1 cellular context compared by ENCODE assay signal in the genomic region with DNA sequence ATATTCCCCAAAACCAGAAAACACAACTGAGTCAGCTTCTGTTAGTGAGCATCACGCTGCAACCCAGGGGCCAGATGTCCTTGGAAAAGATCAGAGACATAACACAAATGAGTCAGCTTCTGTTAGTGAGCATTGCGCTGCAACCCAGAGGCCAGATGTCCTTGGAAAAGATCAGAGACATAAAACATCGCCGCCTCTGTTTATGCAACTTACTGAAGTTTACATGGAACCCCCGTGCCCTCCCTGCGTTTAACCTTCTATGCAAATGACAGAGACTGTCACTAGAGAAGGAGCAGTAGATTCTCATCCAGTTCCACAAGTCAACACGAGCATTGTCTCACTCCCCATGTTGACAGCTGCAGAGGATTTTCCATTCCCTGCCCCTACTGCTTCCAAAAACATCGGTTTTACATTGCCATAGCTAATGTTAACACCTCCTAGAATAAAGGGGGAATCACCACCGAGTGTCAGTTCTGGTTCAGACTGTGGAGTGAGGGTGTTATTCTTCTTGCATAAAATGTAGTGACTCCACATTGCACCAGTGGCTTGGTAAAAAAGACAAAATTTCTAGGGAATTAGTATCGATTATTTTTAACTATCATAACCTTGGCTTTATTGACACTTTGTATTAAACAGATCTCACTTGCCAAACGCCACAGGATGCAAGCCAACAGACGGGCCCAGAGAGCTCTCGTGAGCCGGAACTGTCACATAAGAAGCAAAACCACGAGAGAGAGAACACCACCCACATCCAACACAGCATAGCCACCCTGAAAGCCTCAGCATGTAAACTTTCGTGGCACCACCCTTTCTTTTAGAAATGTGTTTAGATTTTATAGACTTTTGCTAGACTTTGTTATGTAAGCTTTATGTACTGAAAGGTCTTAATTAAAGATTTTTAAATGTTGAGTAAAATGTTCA.
TF ChIP-seq lines count a peak whose summit lies in the region.

No MANE protein-coding gene starts in this region.

TF ChIP-seq in HepG2, 621 proteins besides CTCF, POLR2A, EP300 and RAD21 (continued from another document and continues in another):
- TF ChIP-seq RFX5 (IDR thresholded peaks at IDR 0.05; ENCODE audit: low read depth, low read length) (no peak), AGO1 (IDR thresholded peaks at IDR 0.05; ENCODE audit: low read depth, low read length, poor library complexity, severe bottlenecking) (no peak), ZNF124 (CRISPR knock-in tag; IDR thresholded peaks at IDR 0.05) (peak; percentile 64; the same call in 1 of the 2 replicates), ETV6 (CRISPR knock-in tag; conservative IDR thresholded peaks at IDR 0.05) (no peak), NR1H2 (CRISPR knock-in tag; IDR thresholded peaks at IDR 0.05; ENCODE audit: borderline replicate concordance, low read depth) (no peak), ZBTB7A (CRISPR knock-in tag; IDR thresholded peaks at IDR 0.05) (peak; percentile 74; the same call in 1 of the 2 replicates), STAT5B (CRISPR knock-in tag; IDR thresholded peaks at IDR 0.05) (no peak), GFI1 (CRISPR knock-in tag; IDR thresholded peaks at IDR 0.05; ENCODE audit: borderline replicate concordance) (peak; percentile 76; the same call in 1 of the 2 replicates), GPN1 (CRISPR knock-in tag; IDR thresholded peaks at IDR 0.05; ENCODE audit: borderline replicate concordance) (no peak), HDAC1 (CRISPR knock-in tag; IDR thresholded peaks at IDR 0.05) (peak; percentile 86), SMAD3 (CRISPR knock-in tag; IDR thresholded peaks at IDR 0.05) (peak; percentile 93), ATRX (CRISPR knock-in tag; IDR thresholded peaks at IDR 0.05; ENCODE audit: borderline replicate concordance) (no peak), HCFC1 (IDR thresholded peaks at IDR 0.05; ENCODE audit: low read depth, low read length) (no peak), MEIS1 (CRISPR knock-in tag; IDR thresholded peaks at IDR 0.05; ENCODE audit: borderline replicate concordance) (peak; percentile 94), ZNF138 (CRISPR knock-in tag; IDR thresholded peaks at IDR 0.05; ENCODE audit: low read depth) (0 out of 2 replicates have a peak, but pooled peaks have one; percentile 40), FOXO1 (CRISPR knock-in tag; IDR thresholded peaks at IDR 0.05) (peak; percentile 99), ZNF446 (CRISPR knock-in tag; IDR thresholded peaks at IDR 0.05) (no peak), ZNF33B (CRISPR knock-in tag; IDR thresholded peaks at IDR 0.05) (no peak), HNRNPL (IDR thresholded peaks at IDR 0.05; ENCODE audit: low read depth, low read length) (no peak), MTA3 (CRISPR knock-in tag; IDR thresholded peaks at IDR 0.05) (no peak), CAMTA2 (CRISPR knock-in tag; IDR thresholded peaks at IDR 0.05; ENCODE audit: borderline replicate concordance) (no peak), ZNF629 (CRISPR knock-in tag; conservative IDR thresholded peaks at IDR 0.05) (peak; percentile 45; the same call in 1 of the 2 replicates), NR2C2 (CRISPR knock-in tag; IDR thresholded peaks at IDR 0.05; ENCODE audit: borderline replicate concordance) (peak; percentile 75; the same call in 1 of the 2 replicates), REXO4 (CRISPR knock-in tag; IDR thresholded peaks at IDR 0.05; ENCODE audit: borderline replicate concordance) (no peak), ZNF724P (CRISPR knock-in tag; IDR thresholded peaks at IDR 0.05; ENCODE audit: borderline replicate concordance) (peak; percentile 80; the same call in 1 of the 2 replicates), NFE2L2 (IDR thresholded peaks at IDR 0.05; ENCODE audit: low read length) (peak; percentile 47; the same call in 1 of the 2 replicates), FOXJ3 (CRISPR knock-in tag; IDR thresholded peaks at IDR 0.05; ENCODE audit: borderline replicate concordance) (peak; percentile 98), ZNF570 (CRISPR knock-in tag; IDR thresholded peaks at IDR 0.05; ENCODE audit: borderline replicate concordance) (no peak), GATAD1 (CRISPR knock-in tag; IDR thresholded peaks at IDR 0.05) (peak; percentile 65)
- TF ChIP-seq, protein P1, sequence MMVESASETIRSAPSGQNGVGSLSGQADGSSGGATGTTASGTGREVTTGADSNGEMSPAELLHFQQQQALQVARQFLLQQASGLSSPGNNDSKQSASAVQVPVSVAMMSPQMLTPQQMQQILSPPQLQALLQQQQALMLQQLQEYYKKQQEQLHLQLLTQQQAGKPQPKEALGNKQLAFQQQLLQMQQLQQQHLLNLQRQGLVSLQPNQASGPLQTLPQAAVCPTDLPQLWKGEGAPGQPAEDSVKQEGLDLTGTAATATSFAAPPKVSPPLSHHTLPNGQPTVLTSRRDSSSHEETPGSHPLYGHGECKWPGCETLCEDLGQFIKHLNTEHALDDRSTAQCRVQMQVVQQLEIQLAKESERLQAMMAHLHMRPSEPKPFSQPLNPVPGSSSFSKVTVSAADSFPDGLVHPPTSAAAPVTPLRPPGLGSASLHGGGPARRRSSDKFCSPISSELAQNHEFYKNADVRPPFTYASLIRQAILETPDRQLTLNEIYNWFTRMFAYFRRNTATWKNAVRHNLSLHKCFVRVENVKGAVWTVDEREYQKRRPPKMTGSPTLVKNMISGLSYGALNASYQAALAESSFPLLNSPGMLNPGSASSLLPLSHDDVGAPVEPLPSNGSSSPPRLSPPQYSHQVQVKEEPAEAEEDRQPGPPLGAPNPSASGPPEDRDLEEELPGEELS (CRISPR knock-in tag; IDR thresholded peaks at IDR 0.05): peak; percentile 99
- TF ChIP-seq, protein P2, sequence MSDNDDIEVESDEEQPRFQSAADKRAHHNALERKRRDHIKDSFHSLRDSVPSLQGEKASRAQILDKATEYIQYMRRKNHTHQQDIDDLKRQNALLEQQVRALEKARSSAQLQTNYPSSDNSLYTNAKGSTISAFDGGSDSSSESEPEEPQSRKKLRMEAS (IDR thresholded peaks at IDR 0.05): peak; percentile 70
- TF ChIP-seq, protein P3, sequence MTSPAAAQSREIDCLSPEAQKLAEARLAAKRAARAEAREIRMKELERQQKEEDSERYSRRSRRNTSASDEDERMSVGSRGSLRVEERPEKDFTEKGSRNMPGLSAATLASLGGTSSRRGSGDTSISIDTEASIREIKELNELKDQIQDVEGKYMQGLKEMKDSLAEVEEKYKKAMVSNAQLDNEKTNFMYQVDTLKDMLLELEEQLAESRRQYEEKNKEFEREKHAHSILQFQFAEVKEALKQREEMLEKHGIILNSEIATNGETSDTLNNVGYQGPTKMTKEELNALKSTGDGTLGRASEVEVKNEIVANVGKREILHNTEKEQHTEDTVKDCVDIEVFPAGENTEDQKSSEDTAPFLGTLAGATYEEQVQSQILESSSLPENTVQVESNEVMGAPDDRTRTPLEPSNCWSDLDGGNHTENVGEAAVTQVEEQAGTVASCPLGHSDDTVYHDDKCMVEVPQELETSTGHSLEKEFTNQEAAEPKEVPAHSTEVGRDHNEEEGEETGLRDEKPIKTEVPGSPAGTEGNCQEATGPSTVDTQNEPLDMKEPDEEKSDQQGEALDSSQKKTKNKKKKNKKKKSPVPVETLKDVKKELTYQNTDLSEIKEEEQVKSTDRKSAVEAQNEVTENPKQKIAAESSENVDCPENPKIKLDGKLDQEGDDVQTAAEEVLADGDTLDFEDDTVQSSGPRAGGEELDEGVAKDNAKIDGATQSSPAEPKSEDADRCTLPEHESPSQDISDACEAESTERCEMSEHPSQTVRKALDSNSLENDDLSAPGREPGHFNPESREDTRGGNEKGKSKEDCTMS (CRISPR knock-in tag; conservative IDR thresholded peaks at IDR 0.05): no peak
- TF ChIP-seq, protein P4, sequence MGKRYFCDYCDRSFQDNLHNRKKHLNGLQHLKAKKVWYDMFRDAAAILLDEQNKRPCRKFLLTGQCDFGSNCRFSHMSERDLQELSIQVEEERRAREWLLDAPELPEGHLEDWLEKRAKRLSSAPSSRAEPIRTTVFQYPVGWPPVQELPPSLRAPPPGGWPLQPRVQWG (CRISPR knock-in tag; IDR thresholded peaks at IDR 0.05; ENCODE audit: borderline replicate concordance, low read depth): no peak
- TF ChIP-seq, protein P5, sequence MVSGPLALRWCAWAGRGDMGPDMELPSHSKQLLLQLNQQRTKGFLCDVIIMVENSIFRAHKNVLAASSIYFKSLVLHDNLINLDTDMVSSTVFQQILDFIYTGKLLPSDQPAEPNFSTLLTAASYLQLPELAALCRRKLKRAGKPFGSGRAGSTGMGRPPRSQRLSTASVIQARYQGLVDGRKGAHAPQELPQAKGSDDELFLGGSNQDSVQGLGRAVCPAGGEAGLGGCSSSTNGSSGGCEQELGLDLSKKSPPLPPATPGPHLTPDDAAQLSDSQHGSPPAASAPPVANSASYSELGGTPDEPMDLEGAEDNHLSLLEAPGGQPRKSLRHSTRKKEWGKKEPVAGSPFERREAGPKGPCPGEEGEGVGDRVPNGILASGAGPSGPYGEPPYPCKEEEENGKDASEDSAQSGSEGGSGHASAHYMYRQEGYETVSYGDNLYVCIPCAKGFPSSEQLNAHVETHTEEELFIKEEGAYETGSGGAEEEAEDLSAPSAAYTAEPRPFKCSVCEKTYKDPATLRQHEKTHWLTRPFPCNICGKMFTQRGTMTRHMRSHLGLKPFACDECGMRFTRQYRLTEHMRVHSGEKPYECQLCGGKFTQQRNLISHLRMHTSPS (CRISPR knock-in tag; IDR thresholded peaks at IDR 0.05; ENCODE audit: low read depth): no peak; the same call in 1 of the 2 replicates
- TF ChIP-seq, protein P6, sequence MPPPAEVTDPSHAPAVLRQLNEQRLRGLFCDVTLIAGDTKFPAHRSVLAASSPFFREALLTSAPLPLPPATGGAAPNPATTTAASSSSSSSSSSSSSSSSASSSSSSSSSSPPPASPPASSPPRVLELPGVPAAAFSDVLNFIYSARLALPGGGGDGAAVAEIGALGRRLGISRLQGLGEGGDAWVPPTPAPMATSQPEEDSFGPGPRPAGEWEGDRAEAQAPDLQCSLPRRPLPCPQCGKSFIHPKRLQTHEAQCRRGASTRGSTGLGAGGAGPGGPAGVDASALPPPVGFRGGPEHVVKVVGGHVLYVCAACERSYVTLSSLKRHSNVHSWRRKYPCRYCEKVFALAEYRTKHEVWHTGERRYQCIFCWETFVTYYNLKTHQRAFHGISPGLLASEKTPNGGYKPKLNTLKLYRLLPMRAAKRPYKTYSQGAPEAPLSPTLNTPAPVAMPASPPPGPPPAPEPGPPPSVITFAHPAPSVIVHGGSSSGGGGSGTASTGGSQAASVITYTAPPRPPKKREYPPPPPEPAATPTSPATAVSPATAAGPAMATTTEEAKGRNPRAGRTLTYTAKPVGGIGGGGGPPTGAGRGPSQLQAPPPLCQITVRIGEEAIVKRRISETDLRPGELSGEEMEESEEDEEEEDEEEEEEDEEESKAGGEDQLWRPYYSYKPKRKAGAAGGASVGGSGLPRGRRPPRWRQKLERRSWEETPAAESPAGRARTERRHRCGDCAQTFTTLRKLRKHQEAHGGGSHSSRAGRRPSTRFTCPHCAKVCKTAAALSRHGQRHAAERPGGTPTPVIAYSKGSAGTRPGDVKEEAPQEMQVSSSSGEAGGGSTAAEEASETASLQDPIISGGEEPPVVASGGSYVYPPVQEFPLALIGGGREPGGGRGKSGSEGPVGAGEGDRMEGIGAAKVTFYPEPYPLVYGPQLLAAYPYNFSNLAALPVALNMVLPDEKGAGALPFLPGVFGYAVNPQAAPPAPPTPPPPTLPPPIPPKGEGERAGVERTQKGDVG (CRISPR knock-in tag; IDR thresholded peaks at IDR 0.05; ENCODE audit: borderline replicate concordance): no peak
- TF ChIP-seq, protein P7, sequence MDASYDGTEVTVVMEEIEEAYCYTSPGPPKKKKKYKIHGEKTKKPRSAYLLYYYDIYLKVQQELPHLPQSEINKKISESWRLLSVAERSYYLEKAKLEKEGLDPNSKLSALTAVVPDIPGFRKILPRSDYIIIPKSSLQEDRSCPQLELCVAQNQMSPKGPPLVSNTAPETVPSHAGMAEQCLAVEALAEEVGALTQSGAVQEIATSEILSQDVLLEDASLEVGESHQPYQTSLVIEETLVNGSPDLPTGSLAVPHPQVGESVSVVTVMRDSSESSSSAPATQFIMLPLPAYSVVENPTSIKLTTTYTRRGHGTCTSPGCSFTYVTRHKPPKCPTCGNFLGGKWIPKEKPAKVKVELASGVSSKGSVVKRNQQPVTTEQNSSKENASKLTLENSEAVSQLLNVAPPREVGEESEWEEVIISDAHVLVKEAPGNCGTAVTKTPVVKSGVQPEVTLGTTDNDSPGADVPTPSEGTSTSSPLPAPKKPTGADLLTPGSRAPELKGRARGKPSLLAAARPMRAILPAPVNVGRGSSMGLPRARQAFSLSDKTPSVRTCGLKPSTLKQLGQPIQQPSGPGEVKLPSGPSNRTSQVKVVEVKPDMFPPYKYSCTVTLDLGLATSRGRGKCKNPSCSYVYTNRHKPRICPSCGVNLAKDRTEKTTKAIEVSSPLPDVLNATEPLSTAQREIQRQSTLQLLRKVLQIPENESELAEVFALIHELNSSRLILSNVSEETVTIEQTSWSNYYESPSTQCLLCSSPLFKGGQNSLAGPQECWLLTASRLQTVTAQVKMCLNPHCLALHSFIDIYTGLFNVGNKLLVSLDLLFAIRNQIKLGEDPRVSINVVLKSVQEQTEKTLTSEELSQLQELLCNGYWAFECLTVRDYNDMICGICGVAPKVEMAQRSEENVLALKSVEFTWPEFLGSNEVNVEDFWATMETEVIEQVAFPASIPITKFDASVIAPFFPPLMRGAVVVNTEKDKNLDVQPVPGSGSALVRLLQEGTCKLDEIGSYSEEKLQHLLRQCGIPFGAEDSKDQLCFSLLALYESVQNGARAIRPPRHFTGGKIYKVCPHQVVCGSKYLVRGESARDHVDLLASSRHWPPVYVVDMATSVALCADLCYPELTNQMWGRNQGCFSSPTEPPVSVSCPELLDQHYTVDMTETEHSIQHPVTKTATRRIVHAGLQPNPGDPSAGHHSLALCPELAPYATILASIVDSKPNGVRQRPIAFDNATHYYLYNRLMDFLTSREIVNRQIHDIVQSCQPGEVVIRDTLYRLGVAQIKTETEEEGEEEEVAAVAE (CRISPR knock-in tag; IDR thresholded peaks at IDR 0.05; ENCODE audit: borderline replicate concordance): peak; percentile 48; the same call in 1 of the 2 replicates
- TF ChIP-seq, protein P8, sequence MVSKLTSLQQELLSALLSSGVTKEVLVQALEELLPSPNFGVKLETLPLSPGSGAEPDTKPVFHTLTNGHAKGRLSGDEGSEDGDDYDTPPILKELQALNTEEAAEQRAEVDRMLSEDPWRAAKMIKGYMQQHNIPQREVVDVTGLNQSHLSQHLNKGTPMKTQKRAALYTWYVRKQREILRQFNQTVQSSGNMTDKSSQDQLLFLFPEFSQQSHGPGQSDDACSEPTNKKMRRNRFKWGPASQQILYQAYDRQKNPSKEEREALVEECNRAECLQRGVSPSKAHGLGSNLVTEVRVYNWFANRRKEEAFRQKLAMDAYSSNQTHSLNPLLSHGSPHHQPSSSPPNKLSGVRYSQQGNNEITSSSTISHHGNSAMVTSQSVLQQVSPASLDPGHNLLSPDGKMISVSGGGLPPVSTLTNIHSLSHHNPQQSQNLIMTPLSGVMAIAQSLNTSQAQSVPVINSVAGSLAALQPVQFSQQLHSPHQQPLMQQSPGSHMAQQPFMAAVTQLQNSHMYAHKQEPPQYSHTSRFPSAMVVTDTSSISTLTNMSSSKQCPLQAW (CRISPR knock-in tag; IDR thresholded peaks at IDR 0.05): peak; percentile 87
- TF ChIP-seq, protein P9, sequence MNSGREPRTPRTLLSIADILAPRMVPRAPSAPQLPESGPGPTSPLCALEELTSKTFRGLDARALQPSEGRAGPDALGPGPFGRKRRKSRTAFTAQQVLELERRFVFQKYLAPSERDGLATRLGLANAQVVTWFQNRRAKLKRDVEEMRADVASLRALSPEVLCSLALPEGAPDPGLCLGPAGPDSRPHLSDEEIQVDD (CRISPR knock-in tag; IDR thresholded peaks at IDR 0.05; ENCODE audit: borderline replicate concordance): no peak
- TF ChIP-seq, protein P10, sequence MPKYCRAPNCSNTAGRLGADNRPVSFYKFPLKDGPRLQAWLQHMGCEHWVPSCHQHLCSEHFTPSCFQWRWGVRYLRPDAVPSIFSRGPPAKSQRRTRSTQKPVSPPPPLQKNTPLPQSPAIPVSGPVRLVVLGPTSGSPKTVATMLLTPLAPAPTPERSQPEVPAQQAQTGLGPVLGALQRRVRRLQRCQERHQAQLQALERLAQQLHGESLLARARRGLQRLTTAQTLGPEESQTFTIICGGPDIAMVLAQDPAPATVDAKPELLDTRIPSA (CRISPR knock-in tag; IDR thresholded peaks at IDR 0.05; ENCODE audit: borderline replicate concordance): no peak; the same call in 1 of the 2 replicates
